In the genomic region with DNA sequence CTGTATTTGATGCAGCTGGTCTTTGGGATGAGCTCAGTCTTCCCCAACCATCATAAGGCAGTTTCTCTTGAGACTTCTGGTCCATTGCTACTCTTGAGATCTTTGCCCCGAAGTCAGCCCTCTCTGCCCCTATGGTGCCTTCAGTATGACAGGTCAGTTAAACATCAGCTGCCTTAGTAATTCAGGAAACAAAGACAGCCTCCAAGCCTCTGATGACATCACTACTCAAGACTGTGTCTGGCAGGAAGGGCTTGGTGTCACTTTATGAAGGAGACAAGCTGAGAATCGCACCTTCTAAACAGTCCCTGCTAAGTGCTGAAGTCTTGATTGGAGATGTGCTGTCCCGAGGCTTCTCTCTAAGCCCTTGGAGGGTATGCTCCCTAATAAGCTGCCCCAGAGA, we compare ENCODE assay signal across 11 cellular contexts.
DNase-seq lines count a peak whose midpoint lies in the region; ATAC-seq and TF ChIP-seq lines count a peak whose summit lies in the region.
"Had no signal": no experiment of that assay in that cellular context is flagged by ENCODE, and none has a peak within 500 bp of the region (broad histone marks: within the 10 kb centered on the region; RNA-seq: fewer than 3 reads in every experiment).

No MANE protein-coding gene starts in this region.

- H3K4me1 ChIP-seq in adipocyte (ENCODE audit: control insufficient read depth, insufficient read depth, low read length) (peaks cover 10% of the 10 kb centered on the region), gastroesophageal sphincter (peaks cover 4 to 47% (median 13%) of the 10 kb centered on the region in 3 donors), smooth muscle cell (ENCODE audit: low read depth) (peaks cover 14% of the 10 kb centered on the region)

- peak overlapping the region; percentile 62 for H3K4me2 ChIP-seq in smooth muscle cell

- H3K4me3 ChIP-seq in adipocyte (ENCODE audit: low read length) (no peak overlapping the region), gastroesophageal sphincter (no peak overlapping the region), smooth muscle cell (no peak overlapping the region)
- H3K4me3 ChIP-seq: skin epidermis had no signal

- H3K27me3 ChIP-seq in adipocyte (replicated peaks; ENCODE audit: control insufficient read depth, insufficient read depth, low read length) (no peaks in the 10 kb centered on the region), gastroesophageal sphincter (no peaks in the 10 kb centered on the region), smooth muscle cell (ENCODE audit: low read depth) (no peaks in the 10 kb centered on the region)

- H3K79me2 ChIP-seq in smooth muscle cell (ENCODE audit: low read depth): no peaks in the 10 kb centered on the region

- no peak for TF ChIP-seq POLR2A in gastroesophageal sphincter (IDR thresholded peaks at IDR 0.05)

- ATAC-seq in Right ventricle myocardium superior (ENCODE audit: poor library complexity) (peak; percentile 18), Right ventricle myocardium inferior (no peak), gastroesophageal sphincter (no peak), HG03469 (IDR thresholded peaks at IDR 0.05; ENCODE audit: unreplicated experiment) (no peak)

- peak overlapping the region in 3 of 4 donors; percentile 25 to 59 (median 59) for H3K27ac ChIP-seq in gastroesophageal sphincter
- H3K27ac ChIP-seq in smooth muscle cell (ENCODE audit: low read depth): peak overlapping the region; percentile 84
- H3K27ac ChIP-seq: skin epidermis had no signal

- H2AFZ ChIP-seq in smooth muscle cell (ENCODE audit: low read depth): no peak overlapping the region

- intact Hi-C loops in Right ventricle myocardium superior (cut with DNase I) (no loop called here), Right ventricle myocardium inferior (cut with DNase I) (no loop called here)

- 50% methylated on average over 1 of the region's 3 CpGs; no CpG with 5 or more reads in 1 of the 2 donors for WGBS in gastroesophageal sphincter (ENCODE audit: low coverage in 1 of 2), 2 donors
- 6% methylated on average over 3 of the region's 3 CpGs for WGBS in smooth muscle cell (ENCODE audit: low lambda C conversion rate)

- no peaks in the 10 kb centered on the region for H4K20me1 ChIP-seq in smooth muscle cell (ENCODE audit: low read depth)

- H3K9ac ChIP-seq in adipocyte (ENCODE audit: low read length): no peak overlapping the region
- peak overlapping the region; percentile 62 for H3K9ac ChIP-seq in smooth muscle cell (ENCODE audit: low read depth)

- no peak for DNase-seq in Right ventricle myocardium superior
- DNase-seq in Right ventricle myocardium inferior (ENCODE audit: missing footprints): no peak
- peak; percentile 50 for DNase-seq in adipocyte (ENCODE audit: low read depth)
- no peak for DNase-seq in smooth muscle cell (lab: John Stamatoyannopoulos, UW; ENCODE audit: unreplicated experiment)
- DNase-seq in NCI-H1105 treated with DMSO at 0.1 percent for 48 hours (lab: John Stamatoyannopoulos, UW): no peak
- no peak for DNase-seq in GM19238 (ENCODE audit: insufficient read length, low spot score)
- DNase-seq: activated CD4-positive, alpha-beta T cell treated with anti-CD3 and anti-CD28 coated beads for 4 hours; NCI-H2029 treated with DMSO at 0.1 percent for 48 hours had no signal

- H3K36me3 ChIP-seq in adipocyte (ENCODE audit: control insufficient read depth, insufficient read depth, low read length, severe bottlenecking) (no peaks in the 10 kb centered on the region), gastroesophageal sphincter (no peaks in the 10 kb centered on the region), smooth muscle cell (ENCODE audit: low read depth) (no peaks in the 10 kb centered on the region)

- H3F3A ChIP-seq in smooth muscle cell (ENCODE audit: low read depth): peaks cover 11% of the 10 kb centered on the region

- H3K9me3 ChIP-seq in adipocyte (ENCODE audit: control insufficient read depth, low read length) (no peaks in the 10 kb centered on the region), gastroesophageal sphincter (no peaks in the 10 kb centered on the region), smooth muscle cell (replicated peaks; ENCODE audit: low read depth) (no peaks in the 10 kb centered on the region)

- TF ChIP-seq CTCF in gastroesophageal sphincter (IDR thresholded peaks at IDR 0.05) (no peak), smooth muscle cell (IDR thresholded peaks at IDR 0.05; ENCODE audit: borderline replicate concordance, insufficient read depth, poor library complexity, severe bottlenecking) (no peak)

- TF ChIP-seq EP300 in gastroesophageal sphincter (IDR thresholded peaks at IDR 0.05): no peak
